ENCODE assay signal across 8 cellular contexts in genomic region chr7:31192996-31193395, GRCh38.
DNase-seq lines count a peak whose midpoint lies in the region; ATAC-seq, FAIRE-seq and TF ChIP-seq lines count a peak whose summit lies in the region.

No MANE protein-coding gene starts in this region.

- H3K27me3 Mint-ChIP-seq in CD8-positive, alpha-beta memory T cell: peaks cover 4 to 9% of the 10 kb centered on the region in 2 donors

- dilution Hi-C loops in keratinocyte (cut with MboI; ENCODE audit: extremely low pct_ligation_motif_present, low sequenced_read_pairs): no loop called here

- H3K27ac Mint-ChIP-seq in CD8-positive, alpha-beta memory T cell: no peak overlapping the region

- H3K9me3 ChIP-seq in keratinocyte (ENCODE audit: control insufficient read depth, low read depth, low read length) (no peaks in the 10 kb centered on the region), thoracic aorta (no peaks in the 10 kb centered on the region)
- H3K9me3 ChIP-seq in CD8-positive, alpha-beta memory T cell (ENCODE audit: low read length): no peaks in the 10 kb centered on the region

- H3K27ac ChIP-seq in brain microvascular endothelial cell (no peak overlapping the region), keratinocyte (ENCODE audit: control insufficient read depth, insufficient read depth, low read length) (no peak overlapping the region), thoracic aorta (no peak overlapping the region)
- no peak overlapping the region for H3K27ac ChIP-seq in CD8-positive, alpha-beta memory T cell (ENCODE audit: low read depth, low read length)

- CTCF ChIA-PET in CD8-positive, alpha-beta memory T cell (lab: Charles Lee): no interaction called here

- H4K20me1 ChIP-seq in keratinocyte (ENCODE audit: control insufficient read depth, extremely low read depth, insufficient read depth, low read length): no peaks in the 10 kb centered on the region

- in situ Hi-C loops in brain microvascular endothelial cell (cut with HindIII; ENCODE audit: low pct_ligation_motif_present, low sequenced_read_pairs): no loop called here

- H3K36me3 Mint-ChIP-seq in CD8-positive, alpha-beta memory T cell: no peaks in the 10 kb centered on the region

- no peaks in the 10 kb centered on the region for H3K4me1 Mint-ChIP-seq in CD8-positive, alpha-beta memory T cell

- H3K4me3 ChIP-seq in AG10803 (ENCODE audit: low read length) (no peak overlapping the region), brain microvascular endothelial cell (ENCODE audit: low read depth, low read length) (no peak overlapping the region), keratinocyte (ENCODE audit: control insufficient read depth in 2 of 3, extremely low read depth in 1 of 3, insufficient read depth in 2 of 3, low read depth in 1 of 3, low read length in 3 of 3) (no peak overlapping the region), thoracic aorta (peak overlapping the region; percentile 9)
- no peak overlapping the region for H3K4me3 ChIP-seq in CD8-positive, alpha-beta memory T cell (ENCODE audit: low read length)

- no peaks in the 10 kb centered on the region for H3K9me1 ChIP-seq in keratinocyte (ENCODE audit: control insufficient read depth, extremely low read depth, insufficient read depth, low read length)

- H3K79me2 ChIP-seq in keratinocyte (ENCODE audit: control insufficient read depth, insufficient read depth, low read length): no peaks in the 10 kb centered on the region

- no peak overlapping the region for H3K4me3 Mint-ChIP-seq in CD8-positive, alpha-beta memory T cell

- H3K27me3 ChIP-seq in brain microvascular endothelial cell (replicated peaks) (no peaks in the 10 kb centered on the region), keratinocyte (ENCODE audit: control insufficient read depth, extremely low read depth, insufficient read depth, low read length) (no peaks in the 10 kb centered on the region), thoracic aorta (replicated peaks; ENCODE audit: insufficient read depth) (no peaks in the 10 kb centered on the region)
- H3K27me3 ChIP-seq in CD8-positive, alpha-beta memory T cell (ENCODE audit: insufficient read depth, low read length, poor library complexity, severe bottlenecking): no peaks in the 10 kb centered on the region

- TF ChIP-seq CTCF in AG10803 (conservative IDR thresholded peaks at IDR 0.05; ENCODE audit: low read length): peak; percentile 72
- peak; percentile 37 for TF ChIP-seq CTCF in GM20000 (IDR thresholded peaks at IDR 0.05; ENCODE audit: extremely low read depth, missing control alignments)
- TF ChIP-seq CTCF in brain microvascular endothelial cell (IDR thresholded peaks at IDR 0.05; ENCODE audit: low read depth, low read length, missing control alignments): peak; percentile 87
- TF ChIP-seq CTCF in keratinocyte (optimal IDR thresholded peaks at IDR 0.05 in 1 of 3, IDR thresholded peaks at IDR 0.05 in 1 of 3, conservative IDR thresholded peaks at IDR 0.05 in 1 of 3; ENCODE audit: extremely low read depth in 1 of 3, insufficient read depth in 2 of 3, low read length in 3 of 3): peak; percentile 83 to 95 (median 91)
- peak; percentile 42 for TF ChIP-seq CTCF in thoracic aorta (IDR thresholded peaks at IDR 0.05)

- peak; percentile 68 for FAIRE-seq in keratinocyte (lab: Jason Lieb, UNC)

- DNase-seq in AG10803 (ENCODE audit: low read depth) (peak; percentile 30), GM20000 (ENCODE audit: low spot score) (peak; percentile 38), NCI-H446 (lab: John Stamatoyannopoulos, UW) (peak; percentile 71 to 91), brain microvascular endothelial cell (peak; percentile 45), keratinocyte (ENCODE audit: low read depth, low spot score) (no peak), thoracic aorta (ENCODE audit: low spot score) (no peak)
- no peak for DNase-seq in CD8-positive, alpha-beta memory T cell

- no peaks in the 10 kb centered on the region for H3K4me1 ChIP-seq in keratinocyte (ENCODE audit: control insufficient read depth, extremely low read depth, insufficient read depth, low read length)
- no peaks in the 10 kb centered on the region for H3K4me1 ChIP-seq in thoracic aorta (ENCODE audit: control insufficient read depth in 1 of 2, low read depth in 2 of 2)
- H3K4me1 ChIP-seq in CD8-positive, alpha-beta memory T cell (ENCODE audit: insufficient read depth, low read length): no peaks in the 10 kb centered on the region

- H3K9ac ChIP-seq in keratinocyte (ENCODE audit: control insufficient read depth, extremely low read depth, insufficient read depth, low read length): no peak overlapping the region

- H3K9me3 Mint-ChIP-seq in CD8-positive, alpha-beta memory T cell: peaks cover 0 to 4% (median 0%) of the 10 kb centered on the region in 5 donors

- H3K36me3 ChIP-seq in brain microvascular endothelial cell (replicated peaks) (no peaks in the 10 kb centered on the region), keratinocyte (ENCODE audit: control insufficient read depth in 2 of 2, extremely low read depth in 1 of 2, insufficient read depth in 2 of 2, low read length in 2 of 2) (no peaks in the 10 kb centered on the region), thoracic aorta (no peaks in the 10 kb centered on the region)
- no peaks in the 10 kb centered on the region for H3K36me3 ChIP-seq in CD8-positive, alpha-beta memory T cell (ENCODE audit: insufficient read depth, low read length)

- POLR2A ChIA-PET in CD8-positive, alpha-beta memory T cell (lab: Charles Lee): no interaction called here

- H3K4me2 ChIP-seq in keratinocyte (ENCODE audit: control insufficient read depth, extremely low read depth, insufficient read depth, low read depth, low read length): no peak overlapping the region

- H2AFZ ChIP-seq in keratinocyte (ENCODE audit: control insufficient read depth, low read length): no peak overlapping the region

- ATAC-seq in thoracic aorta (ENCODE audit: insufficient number of reproducible peaks, low FRiP score, low read depth) (no peak), GM21528 (IDR thresholded peaks at IDR 0.05; ENCODE audit: low FRiP score, unreplicated experiment) (no peak)

Comparison
In these comparisons a context has a peak if more than half of its experiments do, and no peak if none do; other contexts are left out.
1. DNase-seq: peak in AG10803 (single experiment), GM20000 (single experiment), NCI-H446 (2 of 2) and brain microvascular endothelial cell (single experiment); none in keratinocyte (single experiment), thoracic aorta (single experiment) and CD8-positive, alpha-beta memory T cell (0 of 5).
2. CTCF ChIP-seq: peak in every context shown above with its lines; median percentile 91 in keratinocyte; 87 in brain microvascular endothelial cell; 72 in AG10803; 42 in thoracic aorta; 37 in GM20000.